13 cellular contexts compared by ENCODE assay signal in genomic region chr1:87398644-87399043, GRCh38.
DNase-seq lines count a peak whose midpoint lies in the region; ATAC-seq and TF ChIP-seq lines count a peak whose summit lies in the region.
"Had no signal": no experiment of that assay in that cellular context is flagged by ENCODE, and none has a peak within 500 bp of the region (broad histone marks: within the 10 kb centered on the region; RNA-seq: fewer than 3 reads in every experiment).

No MANE protein-coding gene starts in this region.

- TF ChIP-seq CTCF in OCI-LY1 (IDR thresholded peaks at IDR 0.05; ENCODE audit: low read length), result no peak
- TF ChIP-seq CTCF in epithelial cell of esophagus (IDR thresholded peaks at IDR 0.05; ENCODE audit: insufficient read depth, low read depth, low read length, missing control alignments), result no peak
- TF ChIP-seq CTCF in right atrium auricular region (IDR thresholded peaks at IDR 0.05), result no peak

- no peaks in the 10 kb centered on the region for H3K9me2 ChIP-seq in OCI-LY1 (ENCODE audit: low read depth, low read length)

- H3K9ac ChIP-seq in OCI-LY1 (ENCODE audit: low read length), result peak overlapping the region; percentile 28; the same call in 1 of the 2 replicates

- H3K9me3 ChIP-seq in OCI-LY1 (ENCODE audit: low read length), result no peaks in the 10 kb centered on the region
- no peaks in the 10 kb centered on the region for H3K9me3 ChIP-seq in right atrium auricular region
- H3K9me3 ChIP-seq: psoas muscle, SJSA1, upper lobe of right lung had no signal

- H3K36me3 ChIP-seq in OCI-LY1 (ENCODE audit: insufficient read depth, low read length) (no peaks in the 10 kb centered on the region), right atrium auricular region (no peaks in the 10 kb centered on the region)
- H3K36me3 ChIP-seq: SJSA1, upper lobe of right lung had no signal

- no peak overlapping the region; the same call in 1 of the 2 replicates for H3K4me2 ChIP-seq in OCI-LY1 (ENCODE audit: low read length)

- H3K4me3 ChIP-seq in OCI-LY1 (ENCODE audit: low read depth, low read length, poor library complexity, severe bottlenecking), result no peak overlapping the region
- no peak overlapping the region for H3K4me3 ChIP-seq in epithelial cell of esophagus (ENCODE audit: low read length)
- no peak overlapping the region for H3K4me3 ChIP-seq in right atrium auricular region
- H3K4me3 ChIP-seq: psoas muscle, SJSA1, upper lobe of right lung had no signal

- intact Hi-C loops in left ventricle myocardium superior (cut with micrococcal nuclease), result no loop called here

- H2AFZ ChIP-seq in OCI-LY1 (ENCODE audit: low read length), result no peak overlapping the region

- peak; percentile 77 for DNase-seq in GM03348 (ENCODE audit: low spot score)
- peak; percentile 87 for DNase-seq in epithelial cell of esophagus (ENCODE audit: low read depth)
- peak; percentile 27 for DNase-seq in renal cortical epithelial cell (ENCODE audit: low read depth)
- no peak for DNase-seq in right atrium auricular region (ENCODE audit: low spot score)
- no peak for DNase-seq in activated T-cell treated with anti-CD3 and anti-CD28 coated beads for 4 hours
- no peak for DNase-seq in left ventricle myocardium superior
- DNase-seq: activated gamma-delta T cell treated with Interleukin-2 at 50 U/mL for 16 hours; CD4-positive, CD25-positive, alpha-beta regulatory T cell; endodermal cell; psoas muscle; upper lobe of right lung had no signal

- H3K4me1 ChIP-seq in OCI-LY1 (ENCODE audit: insufficient read depth, low read length, severe bottlenecking) (peaks cover 99% of the 10 kb centered on the region), right atrium auricular region (peaks cover 0 to 2% of the 10 kb centered on the region in 2 donors)
- H3K4me1 ChIP-seq: psoas muscle, SJSA1, upper lobe of right lung had no signal

- no peaks in the 10 kb centered on the region for H3K27me3 ChIP-seq in OCI-LY1 (ENCODE audit: insufficient read depth, low read length)
- H3K27me3 ChIP-seq in right atrium auricular region, result no peaks in the 10 kb centered on the region
- H3K27me3 ChIP-seq: SJSA1, upper lobe of right lung had no signal

- H4K20me1 ChIP-seq in OCI-LY1 (ENCODE audit: insufficient read depth, low read length), result no peaks in the 10 kb centered on the region

- H3K27ac ChIP-seq in OCI-LY1 (ENCODE audit: low read depth, low read length, poor library complexity, severe bottlenecking) (peak overlapping the region; percentile 93), right atrium auricular region (no peak overlapping the region)
- H3K27ac ChIP-seq: psoas muscle, SJSA1, upper lobe of right lung had no signal

- no peak for ATAC-seq in left ventricle myocardium superior
- ATAC-seq: psoas muscle had no signal

- no peaks in the 10 kb centered on the region for H3K79me2 ChIP-seq in OCI-LY1 (ENCODE audit: insufficient read depth, low read length)

- H3F3A ChIP-seq in OCI-LY1 (ENCODE audit: insufficient read depth, low read length), result peaks cover 7% of the 10 kb centered on the region; the same call in 1 of the 2 replicates

Comparison
In these comparisons a context has a peak if more than half of its experiments do, and no peak if none do; other contexts are left out.
1. DNase-seq: peak in GM03348 (single experiment), epithelial cell of esophagus (single experiment) and renal cortical epithelial cell (single experiment); none in right atrium auricular region (single experiment), activated T-cell treated with anti-CD3 and anti-CD28 coated beads for 4 hours (single experiment) and left ventricle myocardium superior (single experiment).